8 cellular contexts compared by ENCODE assay signal in genomic region chr14:86654558-86655184, GRCh38.
A peak's percentile ranks its signal among the peaks of the same experiment; 100 is the strongest.
DNase-seq lines count a peak whose midpoint lies in the region; ATAC-seq and TF ChIP-seq lines count a peak whose summit lies in the region.

No MANE protein-coding gene starts in this region.

- TF ChIP-seq CTCF in cardiac fibroblast (IDR thresholded peaks at IDR 0.05; ENCODE audit: low read depth, low read length), result peak; percentile 31
- TF ChIP-seq CTCF in mesothelial cell of epicardium (IDR thresholded peaks at IDR 0.05; ENCODE audit: unreplicated experiment), result peak; percentile 76

- peak; percentile 8 for DNase-seq in Caki2 (ENCODE audit: low read depth)
- peak; percentile 84 for DNase-seq in OCI-M1 (lab: John Stamatoyannopoulos, UW)
- DNase-seq in cardiac fibroblast (ENCODE audit: low read depth in 2 of 2), result peak; percentile 46 to 69
- peak in 1 of 2 experiments; percentile 56 for DNase-seq in mesothelial cell of epicardium (ENCODE audit: low spot score in 2 of 2, unreplicated experiment in 2 of 2)
- DNase-seq in LoVo (ENCODE audit: low spot score), result no peak
- DNase-seq in midbrain (lab: John Stamatoyannopoulos, UW), result no peak

- no peaks in the 10 kb centered on the region for H3K27me3 Mint-ChIP-seq in mesothelial cell of epicardium (ENCODE audit: low read depth)

- H3K27ac Mint-ChIP-seq in mesothelial cell of epicardium, result no peak overlapping the region

- H3K4me3 ChIP-seq in cardiac fibroblast (replicated peaks in 1 of 2; ENCODE audit: low read depth in 2 of 2, low read length in 2 of 2), result no peak overlapping the region

- H3K4me1 Mint-ChIP-seq in mesothelial cell of epicardium, result peaks cover 2% of the 10 kb centered on the region

- H3K9me3 Mint-ChIP-seq in mesothelial cell of epicardium, result peaks cover 17% of the 10 kb centered on the region

- H3K4me3 Mint-ChIP-seq in mesothelial cell of epicardium, result no peak overlapping the region

- in situ Hi-C loops in Caki2 (cut with HindIII; ENCODE audit: low pct_unique_long_range_greater_than_20kb, low sequenced_read_pairs), result no loop called here

- no peaks in the 10 kb centered on the region for H3K36me3 Mint-ChIP-seq in mesothelial cell of epicardium

- ATAC-seq in HG03432 (IDR thresholded peaks at IDR 0.05; ENCODE audit: unreplicated experiment) (peak; percentile 47), GM18907 (IDR thresholded peaks at IDR 0.05; ENCODE audit: unreplicated experiment) (no peak)

Comparison
In these comparisons a context has a peak if more than half of its experiments do, and no peak if none do; other contexts are left out.
1. DNase-seq: peak in Caki2 (single experiment), OCI-M1 (single experiment) and cardiac fibroblast (2 of 2); none in LoVo (single experiment) and midbrain (single experiment).